In the genomic region with DNA sequence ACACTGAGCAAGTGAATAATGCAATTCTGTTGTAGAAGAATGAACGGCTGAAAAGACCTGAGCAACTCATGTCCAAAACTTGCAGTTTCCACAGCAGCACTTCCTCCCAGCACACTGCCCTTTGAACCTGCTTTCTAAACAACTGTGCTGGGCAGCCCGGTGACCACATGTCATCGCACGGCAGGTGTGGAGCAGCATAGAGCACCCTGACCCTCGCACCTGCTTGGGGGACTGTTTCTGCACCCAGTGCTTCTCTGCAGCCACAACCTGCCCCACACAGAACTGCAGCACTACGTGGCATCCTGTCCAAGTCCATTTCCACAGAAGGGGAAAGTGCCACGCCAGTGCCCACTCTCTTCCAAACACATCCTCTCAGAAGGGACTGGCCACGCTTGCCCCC, we compare ENCODE assay signal across 8 cellular contexts. TPM values are rescaled to one million over a fixed set of nuclear protein-coding genes. Genes with fewer than 3 reads are reported as not detected.
DNase-seq lines count a peak whose midpoint lies in the region; ATAC-seq and TF ChIP-seq lines count a peak whose summit lies in the region.
"Not testable (repeated sequence)": the region's sequence is repeated elsewhere in the genome, so short reads cannot be mapped to it uniquely, and the experiment has no call there.

No MANE protein-coding gene starts in this region.

- 81% methylated on average over 8 of the region's 8 CpGs for WGBS in right cardiac atrium
- WGBS in right lobe of liver (ENCODE audit: insufficient coverage, low coverage, low lambda C conversion rate, missing lambda C conversion rate): no CpG with 5 or more reads among the region's 8 CpGs
- 41% methylated on average over 8 of the region's 8 CpGs; no CpG with 5 or more reads in 1 of the 2 donors for WGBS in transverse colon (ENCODE audit: low coverage in 1 of 2), 2 donors

- not testable (repeated sequence) for DNase-seq in CD4-positive, alpha-beta memory T cell; activated CD8-positive, alpha-beta T cell treated with anti-CD3 and anti-CD28 coated beads, Interleukin-2, amount 10 ng/mL, durations not matched to agents 7 days and 5 days; central memory CD8-positive, alpha-beta T cell (ENCODE audit: low spot score in 2 of 2); neural crest cell (ENCODE audit: low read depth, low spot score)
- peak; percentile 37 for DNase-seq in NCI-H146 (lab: John Stamatoyannopoulos, UW)
- DNase-seq in right cardiac atrium: peak in 1 of 3 donors; percentile 42
- DNase-seq in right lobe of liver: peak; percentile 73 to 79 (median 78)
- peak; percentile 48 for DNase-seq in transverse colon

- H3K27ac Mint-ChIP-seq in CD4-positive, alpha-beta memory T cell: peak overlapping the region in 4 of 7 donors; percentile 3 to 86 (median 74)
- H3K27ac Mint-ChIP-seq in activated CD8-positive, alpha-beta T cell treated with anti-CD3 and anti-CD28 coated beads, Interleukin-2, amount 10 ng/mL, durations not matched to agents 7 days and 5 days: peak overlapping the region; percentile 23
- peak overlapping the region; percentile 83 for H3K27ac Mint-ChIP-seq in central memory CD8-positive, alpha-beta T cell (ENCODE audit: low read depth)
- not testable (repeated sequence) for H3K27ac Mint-ChIP-seq in neural crest cell (ENCODE audit: unreplicated experiment)

- H3K27me3 ChIP-seq in CD4-positive, alpha-beta memory T cell (ENCODE audit: insufficient read depth, low read length); right cardiac atrium (ENCODE audit: control insufficient read depth, insufficient read depth); right lobe of liver; transverse colon: not testable (repeated sequence)

- H3K27me3 Mint-ChIP-seq in CD4-positive, alpha-beta memory T cell; activated CD8-positive, alpha-beta T cell treated with anti-CD3 and anti-CD28 coated beads, Interleukin-2, amount 10 ng/mL, durations not matched to agents 7 days and 5 days (ENCODE audit: low read depth); central memory CD8-positive, alpha-beta T cell; neural crest cell (ENCODE audit: low read depth): not testable (repeated sequence)

- not testable (repeated sequence) for TF ChIP-seq POLR2A in right lobe of liver (IDR thresholded peaks at IDR 0.05); transverse colon (IDR thresholded peaks at IDR 0.05)

- H3K27ac ChIP-seq in CD4-positive, alpha-beta memory T cell (ENCODE audit: low read depth, low read length); right cardiac atrium (ENCODE audit: low read length); right lobe of liver; transverse colon: not testable (repeated sequence)

- not testable (repeated sequence) for H3K36me3 ChIP-seq in CD4-positive, alpha-beta memory T cell (ENCODE audit: insufficient read depth, low read length); right lobe of liver; transverse colon

- intact Hi-C loops in CD4-positive, alpha-beta memory T cell (cut with micrococcal nuclease); right cardiac atrium (cut with DNase I); right lobe of liver (cut with DNase I); transverse colon (cut with DNase I; ENCODE audit: low total_unique reads): not testable (repeated sequence)

- H3K4me1 Mint-ChIP-seq in CD4-positive, alpha-beta memory T cell: peaks cover 28 to 51% (median 40%) of the 10 kb centered on the region in 4 donors
- peaks cover 26% of the 10 kb centered on the region for H3K4me1 Mint-ChIP-seq in activated CD8-positive, alpha-beta T cell treated with anti-CD3 and anti-CD28 coated beads, Interleukin-2, amount 10 ng/mL, durations not matched to agents 7 days and 5 days (ENCODE audit: low read depth)
- H3K4me1 Mint-ChIP-seq in central memory CD8-positive, alpha-beta T cell: peaks cover 30% of the 10 kb centered on the region
- H3K4me1 Mint-ChIP-seq in neural crest cell: not testable (repeated sequence)

- not testable (repeated sequence) for H3K4me3 Mint-ChIP-seq in CD4-positive, alpha-beta memory T cell; activated CD8-positive, alpha-beta T cell treated with anti-CD3 and anti-CD28 coated beads, Interleukin-2, amount 10 ng/mL, durations not matched to agents 7 days and 5 days; central memory CD8-positive, alpha-beta T cell
- peak overlapping the region; percentile 31 for H3K4me3 Mint-ChIP-seq in neural crest cell

- TF ChIP-seq CTCF in right lobe of liver (IDR thresholded peaks at IDR 0.05); neural crest cell (conservative IDR thresholded peaks at IDR 0.05); transverse colon (IDR thresholded peaks at IDR 0.05): not testable (repeated sequence)

- not testable (repeated sequence) for H3K4me3 ChIP-seq in CD4-positive, alpha-beta memory T cell (ENCODE audit: low read length in 2 of 2); right cardiac atrium (ENCODE audit: low read length); right lobe of liver; transverse colon

- peaks cover 4 to 10% of the 10 kb centered on the region in 2 donors for H3K36me3 Mint-ChIP-seq in CD4-positive, alpha-beta memory T cell
- H3K36me3 Mint-ChIP-seq in activated CD8-positive, alpha-beta T cell treated with anti-CD3 and anti-CD28 coated beads, Interleukin-2, amount 10 ng/mL, durations not matched to agents 7 days and 5 days (ENCODE audit: low read depth): peaks cover 16% of the 10 kb centered on the region
- not testable (repeated sequence) for H3K36me3 Mint-ChIP-seq in central memory CD8-positive, alpha-beta T cell (ENCODE audit: insufficient read depth); neural crest cell (ENCODE audit: low read depth)

- not testable (repeated sequence) for H3K9me3 Mint-ChIP-seq in CD4-positive, alpha-beta memory T cell; activated CD8-positive, alpha-beta T cell treated with anti-CD3 and anti-CD28 coated beads, Interleukin-2, amount 10 ng/mL, durations not matched to agents 7 days and 5 days (ENCODE audit: insufficient read depth); central memory CD8-positive, alpha-beta T cell; neural crest cell

- not testable (repeated sequence) for ATAC-seq in activated CD8-positive, alpha-beta T cell treated with anti-CD3 and anti-CD28 coated beads, Interleukin-2, amount 10 ng/mL, durations not matched to agents 7 days and 5 days; central memory CD8-positive, alpha-beta T cell (replicated peaks; ENCODE audit: extremely low read depth, poor library complexity, severe bottlenecking)
- ATAC-seq in right cardiac atrium (peak; percentile 28 to 52), right lobe of liver (peak; percentile 90 to 95 (median 94))

- POLR2A ChIA-PET in CD4-positive, alpha-beta memory T cell (lab: Charles Lee; ENCODE audit: partially characterized antibody); activated CD8-positive, alpha-beta T cell treated with anti-CD3 and anti-CD28 coated beads, Interleukin-2, amount 10 ng/mL, durations not matched to agents 7 days and 5 days (lab: Charles Lee): not testable (repeated sequence)

- not testable (repeated sequence) for H3K9me3 ChIP-seq in CD4-positive, alpha-beta memory T cell (ENCODE audit: control insufficient read depth in 1 of 2, low read length in 2 of 2); right cardiac atrium (ENCODE audit: control insufficient read depth, low read length); right lobe of liver; transverse colon

- H3K4me1 ChIP-seq in CD4-positive, alpha-beta memory T cell (ENCODE audit: insufficient read depth, low read length): peaks cover 13% of the 10 kb centered on the region
- not testable (repeated sequence) for H3K4me1 ChIP-seq in right cardiac atrium (ENCODE audit: control insufficient read depth, insufficient read depth, low read length); right lobe of liver
- H3K4me1 ChIP-seq in transverse colon: peaks cover 7 to 26% (median 22%) of the 10 kb centered on the region in 4 donors

- in situ Hi-C loops in transverse colon (cut with MboI; ENCODE audit: low pct_ligation_motif_present in 1 of 4, low pct_unique_long_range_greater_than_20kb in 1 of 4, low sequenced_read_pairs in 3 of 4): not testable (repeated sequence)

- CTCF ChIA-PET in CD4-positive, alpha-beta memory T cell (lab: Charles Lee; ENCODE audit: partially characterized antibody): interaction anchor here (0.6 kb wide), 1 partner anchor 467 kb away, joined by 3 read pairs; no protein-coding TSS in a partner anchor
- CTCF ChIA-PET in activated CD8-positive, alpha-beta T cell treated with anti-CD3 and anti-CD28 coated beads, Interleukin-2, amount 10 ng/mL, durations not matched to agents 7 days and 5 days (lab: Charles Lee): not testable (repeated sequence)

- not testable (repeated sequence) for TF ChIP-seq EP300 in transverse colon (IDR thresholded peaks at IDR 0.05; ENCODE audit: low read depth)

RNA-seq across cellular contexts. Expression of a gene that starts 22.8 kb away (rescaled TPM):
- total RNA-seq in CD4-positive, alpha-beta memory T cell: 10 to 100 TPM; 26.7 to 27.1 TPM
- polyA plus RNA-seq in CD4-positive, alpha-beta memory T cell: 10 to 100 TPM; 19.6 to 22.5 TPM
- 10 to 100 TPM; 33.2 to 35.9 TPM for total RNA-seq in activated CD8-positive, alpha-beta T cell treated with anti-CD3 and anti-CD28 coated beads, Interleukin-2, amount 10 ng/mL, durations not matched to agents 7 days and 5 days
- total RNA-seq in right cardiac atrium: 10 to 100 TPM; 10.6 to 13.7 (median 12.0) TPM
- 11.1 TPM for polyA plus RNA-seq in right cardiac atrium
- total RNA-seq in right lobe of liver: 10 to 100 TPM in 4 of 6 experiments, 1 to 10 TPM in 2; 7.3 to 22.8 (median 11.1) TPM
- total RNA-seq in neural crest cell: 27.4 and 27.7 TPM in 2 replicates
- total RNA-seq in transverse colon: 100 to 1,000 TPM in 1 of 4 donors, 10 to 100 TPM in 3; 44.2 to 107 (median 60.3) TPM
